Comparison of ENCODE assay signal across 15 cellular contexts in genomic region chr2:238154570-238154969, GRCh38. TPM values are rescaled to one million over a fixed set of nuclear protein-coding genes. Genes with fewer than 3 reads are reported as not detected.
DNase-seq lines count a peak whose midpoint lies in the region; ATAC-seq and TF ChIP-seq lines count a peak whose summit lies in the region.
"Had no signal": no experiment of that assay in that cellular context is flagged by ENCODE, and none has a peak within 500 bp of the region (broad histone marks: within the 10 kb centered on the region; RNA-seq: fewer than 3 reads in every experiment).

No MANE protein-coding gene starts in this region.

- TF ChIP-seq CTCF in AG04450 (IDR thresholded peaks at IDR 0.05; ENCODE audit: low read depth, low read length) (no peak), chondrocyte (IDR thresholded peaks at IDR 0.05) (no peak), neural progenitor cell (IDR thresholded peaks at IDR 0.05) (no peak), gastrocnemius medialis (IDR thresholded peaks at IDR 0.05 in 4 of 5, conservative IDR thresholded peaks at IDR 0.05 in 1 of 5) (no peak), uterus (IDR thresholded peaks at IDR 0.05) (no peak)

- CTCF ChIA-PET in AG04450 (lab: Charles Lee) = interaction anchor here (0.6 kb wide), 1 partner anchor 223 kb away, joined by 3 read pairs; no protein-coding TSS in a partner anchor

- intact Hi-C loops in gastrocnemius medialis (cut with DNase I; ENCODE audit: low total_unique reads) (no loop called here), uterus (cut with DNase I; ENCODE audit: low total_unique reads) (no loop called here)

- H3K9me3 ChIP-seq in AG04450 (ENCODE audit: control insufficient read depth, insufficient read depth, low read length) = peaks cover 17% of the 10 kb centered on the region
- H3K9me3 ChIP-seq in neural progenitor cell (ENCODE audit: low read depth) = no peaks in the 10 kb centered on the region
- no peaks in the 10 kb centered on the region for H3K9me3 ChIP-seq in gastrocnemius medialis
- H3K9me3 ChIP-seq in uterus = no peaks in the 10 kb centered on the region
- H3K9me3 ChIP-seq: Caco-2 had no signal

- H3K4me1 ChIP-seq in neural progenitor cell (peaks cover 18% of the 10 kb centered on the region), gastrocnemius medialis (peaks cover 34 to 41% of the 10 kb centered on the region in 2 donors), uterus (peaks cover 0 to 4% of the 10 kb centered on the region in 2 donors)
- H3K4me1 ChIP-seq: Caco-2 had no signal

- H3K36me3 Mint-ChIP-seq in chondrocyte (ENCODE audit: low read depth) = peaks cover 2% of the 10 kb centered on the region
- H3K36me3 Mint-ChIP-seq in neural progenitor cell = no peaks in the 10 kb centered on the region
- H3K36me3 Mint-ChIP-seq: IgD-negative memory B cell had no signal

- peaks cover 12% of the 10 kb centered on the region for H3F3A ChIP-seq in neural progenitor cell (ENCODE audit: low read depth)

- H3K79me2 ChIP-seq in neural progenitor cell (ENCODE audit: low read depth) = no peaks in the 10 kb centered on the region

- no peaks in the 10 kb centered on the region for H3K36me3 ChIP-seq in neural progenitor cell
- peaks cover 0 to 10% of the 10 kb centered on the region in 2 donors for H3K36me3 ChIP-seq in gastrocnemius medialis
- H3K36me3 ChIP-seq in uterus = no peaks in the 10 kb centered on the region

- H3K27me3 Mint-ChIP-seq in chondrocyte (ENCODE audit: low read depth) = no peaks in the 10 kb centered on the region
- peaks cover 16% of the 10 kb centered on the region for H3K27me3 Mint-ChIP-seq in neural progenitor cell (ENCODE audit: insufficient read depth, low read depth)

- POLR2A ChIA-PET in AG04450 (lab: Yijun Ruan, JAX) = interaction anchor here (0.7 kb wide), 1 partner anchor 16 kb away, joined by 3 read pairs; no protein-coding TSS in a partner anchor

- no peak overlapping the region for H3K9ac ChIP-seq in neural progenitor cell

- DNase-seq in AG04450 (ENCODE audit: low read depth, low spot score) = no peak
- DNase-seq in chondrocyte (ENCODE audit: low spot score) = peak; percentile 61
- no peak for DNase-seq in neural progenitor cell (ENCODE audit: low spot score)
- DNase-seq in gastrocnemius medialis = no peak
- DNase-seq in mucosa of gallbladder (ENCODE audit: low spot score) = no peak
- DNase-seq in AG08395 (ENCODE audit: low spot score) = no peak
- DNase-seq in uterus = no peak
- DNase-seq: AML-193; Caco-2; CD4-positive, alpha-beta T cell; HCEC 1CT had no signal

- H3K27me3 ChIP-seq in AG04450 (ENCODE audit: control insufficient read depth, insufficient read depth, low read length) (no peaks in the 10 kb centered on the region), neural progenitor cell (peaks cover 30% of the 10 kb centered on the region), gastrocnemius medialis (peaks cover 4 to 11% (median 5%) of the 10 kb centered on the region in 3 donors), uterus (no peaks in the 10 kb centered on the region)

- in situ Hi-C loops in gastrocnemius medialis (cut with MboI; ENCODE audit: low sequenced_read_pairs in 4 of 4) = no loop called here

- peaks cover 8% of the 10 kb centered on the region for H3K9me3 Mint-ChIP-seq in chondrocyte (ENCODE audit: low read depth)
- H3K9me3 Mint-ChIP-seq in neural progenitor cell = peaks cover 3% of the 10 kb centered on the region
- H3K9me3 Mint-ChIP-seq: CD4-positive, alpha-beta T cell; IgD-negative memory B cell had no signal

- H3K4me3 ChIP-seq in AG04450 (ENCODE audit: low read depth, low read length) (no peak overlapping the region), neural progenitor cell (no peak overlapping the region), gastrocnemius medialis (no peak overlapping the region), uterus (no peak overlapping the region)
- H3K4me3 ChIP-seq: GM23338 had no signal

- H3K4me1 Mint-ChIP-seq in chondrocyte (ENCODE audit: low read depth) = peaks cover 14% of the 10 kb centered on the region
- peaks cover 20% of the 10 kb centered on the region for H3K4me1 Mint-ChIP-seq in neural progenitor cell

- no peak overlapping the region for H2AFZ ChIP-seq in neural progenitor cell (replicated peaks)
- H2AFZ ChIP-seq: GM23338 had no signal

- peak overlapping the region; percentile 2 for H3K27ac ChIP-seq in AG04450 (ENCODE audit: low read depth, low read length)
- H3K27ac ChIP-seq in neural progenitor cell = no peak overlapping the region
- peak overlapping the region in 3 of 4 donors; percentile 7 to 100 (median 99) for H3K27ac ChIP-seq in gastrocnemius medialis
- peak overlapping the region in 1 of 2 donors; percentile 34 for H3K27ac ChIP-seq in uterus
- H3K27ac ChIP-seq: C4-2B had no signal

- no peak for ATAC-seq in gastrocnemius medialis
- ATAC-seq: GM23338 had no signal

- H4K20me1 ChIP-seq in neural progenitor cell (ENCODE audit: low read depth) = peaks cover 4% of the 10 kb centered on the region

- H3K4me2 ChIP-seq in neural progenitor cell = no peak overlapping the region
- H3K4me2 ChIP-seq: GM23338 had no signal

- H3K27ac Mint-ChIP-seq in chondrocyte (ENCODE audit: unreplicated experiment) = no peak overlapping the region
- H3K27ac Mint-ChIP-seq in neural progenitor cell = no peak overlapping the region
- H3K27ac Mint-ChIP-seq: CD4-positive, alpha-beta T cell; GM23338; IgD-negative memory B cell had no signal

- TF ChIP-seq POLR2A in gastrocnemius medialis (IDR thresholded peaks at IDR 0.05) = no peak
- TF ChIP-seq POLR2A in uterus (IDR thresholded peaks at IDR 0.05) = no peak

- no peak overlapping the region for H3K4me3 Mint-ChIP-seq in chondrocyte (ENCODE audit: unreplicated experiment)
- peak overlapping the region; percentile 38 for H3K4me3 Mint-ChIP-seq in neural progenitor cell
- H3K4me3 Mint-ChIP-seq: CD4-positive, alpha-beta T cell; GM23338; IgD-negative memory B cell had no signal

RNA-seq across cellular contexts. Expression of gene ERFE, which starts 4.2 kb away (rescaled TPM):
- polyA plus RNA-seq in AG04450 (2011; rRNA removed) = 2.4 and 2.9 TPM in 2 replicates
- 0.96 and 2.2 TPM in 2 replicates for polyA minus RNA-seq in AG04450 (2011; rRNA and poly(A)+ RNA removed)
- total RNA-seq in chondrocyte (1.8 to 10.3 TPM (median 9.4 TPM) in 3 replicates), neural progenitor cell (ENCODE audit: low replicate concordance) (0.09 TPM in 1 of 2 replicates, not detected in the other), gastrocnemius medialis (1 to 10 TPM in 2 of 4 donors, under 1 TPM in 2; 0.46 to 3.3 (median 1.3) TPM), mucosa of gallbladder (0.35 TPM), uterus (under 1 TPM in 1 of 4 donors, not detected in 3; 0.83 TPM)
- total RNA-seq: CD4-positive, alpha-beta T cell had no signal
- polyA plus RNA-seq: IgD-negative memory B cell had no signal

RNA-seq across cellular contexts. Expression of gene KLHL30, which starts 16.1 kb away (rescaled TPM):
- polyA plus RNA-seq in AG04450 (2011; rRNA removed) = not detected in 2 replicates
- polyA minus RNA-seq in AG04450 (2011; rRNA and poly(A)+ RNA removed) = not detected in 2 replicates
- total RNA-seq in chondrocyte = 12.2 to 25.6 TPM (median 24.4 TPM) in 3 replicates
- total RNA-seq in neural progenitor cell (ENCODE audit: low replicate concordance) = 0.06 TPM in 1 of 2 replicates, not detected in the other
- total RNA-seq in gastrocnemius medialis = 100 to 1,000 TPM in 3 of 4 donors, 10 to 100 TPM in 1; 37.9 to 224 (median 142) TPM
- 2.0 TPM for total RNA-seq in mucosa of gallbladder
- 1 to 10 TPM in 1 of 4 donors, under 1 TPM in 2, not detected in 1; under 0.01 to 3.3 (median 0.62) TPM for total RNA-seq in uterus
- total RNA-seq: CD4-positive, alpha-beta T cell had no signal
- polyA plus RNA-seq: GM23338, IgD-negative memory B cell had no signal

RNA-seq across cellular contexts. Expression of gene ILKAP, which starts 48.9 kb away (rescaled TPM):
- polyA plus RNA-seq in AG04450 (2011; rRNA removed) = 29.4 and 34.9 TPM in 2 replicates
- 21.9 and 23.3 TPM in 2 replicates for polyA minus RNA-seq in AG04450 (2011; rRNA and poly(A)+ RNA removed)
- total RNA-seq in chondrocyte (24.9 to 36.7 TPM (median 29.7 TPM) in 3 replicates), neural progenitor cell (ENCODE audit: low replicate concordance) (19.0 and 24.7 TPM in 2 replicates), gastrocnemius medialis (10 to 100 TPM; 16.6 to 30.1 (median 23.3) TPM), mucosa of gallbladder (40.5 TPM), uterus (10 to 100 TPM in 3 of 4 donors, 1 to 10 TPM in 1; 9.2 to 78.0 (median 29.1) TPM)

RNA-seq across cellular contexts. Expression of gene ESPNL, which starts 54.4 kb away (rescaled TPM):
- 1.0 TPM in 2 replicates for polyA plus RNA-seq in AG04450 (2011; rRNA removed)
- polyA minus RNA-seq in AG04450 (2011; rRNA and poly(A)+ RNA removed) = 0.69 and 0.70 TPM in 2 replicates
- total RNA-seq in chondrocyte = 0.07 to 0.17 TPM (median 0.15 TPM) in 3 replicates
- 0.58 and 0.59 TPM in 2 replicates for total RNA-seq in neural progenitor cell (ENCODE audit: low replicate concordance)
- under 1 TPM in 1 of 4 donors, not detected in 3; 0.11 TPM for total RNA-seq in gastrocnemius medialis
- total RNA-seq in mucosa of gallbladder = 0.49 TPM
- 1 to 10 TPM in 1 of 4 donors, under 1 TPM in 1, not detected in 2; 0.34 to 7.7 TPM for total RNA-seq in uterus
- total RNA-seq: A172; Caco-2; CD4-positive, alpha-beta T cell had no signal
